In genomic region chr16:24013733-24014645, GRCh38 we compare ENCODE assay signal across 8 cellular contexts.
DNase-seq lines count a peak whose midpoint lies in the region; ATAC-seq and TF ChIP-seq lines count a peak whose summit lies in the region.

No MANE protein-coding gene starts in this region.

- H3K27ac ChIP-seq in sigmoid colon, result no peak overlapping the region
- H3K27ac ChIP-seq in ascending aorta, result no peak overlapping the region

- no peak overlapping the region for H3K4me3 ChIP-seq in sigmoid colon
- no peak overlapping the region for H3K4me3 ChIP-seq in ascending aorta

- whole genome bisulfite sequencing in sigmoid colon, 2 donors, result 9 to 27% methylated on average over 10 of the region's 10 CpGs

- H3K4me3 Mint-ChIP-seq in natural killer cell, result peak overlapping the region; percentile 73

- H3K4me1 ChIP-seq in sigmoid colon, result peaks cover 0 to 4% (median 0%) of the 10 kb centered on the region in 4 donors
- no peaks in the 10 kb centered on the region for H3K4me1 ChIP-seq in ascending aorta

- no peak for TF ChIP-seq EP300 in sigmoid colon (IDR thresholded peaks at IDR 0.05)

- TF ChIP-seq CTCF in natural killer cell (IDR thresholded peaks at IDR 0.05) (no peak), sigmoid colon (IDR thresholded peaks at IDR 0.05) (no peak), ascending aorta (IDR thresholded peaks at IDR 0.05) (no peak)

- H3K27me3 Mint-ChIP-seq in natural killer cell (ENCODE audit: low read depth in 2 of 2), result no peaks in the 10 kb centered on the region

- H3K27ac Mint-ChIP-seq in natural killer cell, result peak overlapping the region; percentile 84 to 86

- H3K4me1 Mint-ChIP-seq in natural killer cell, result peaks cover 70 to 74% of the 10 kb centered on the region in 2 donors

- H3K36me3 ChIP-seq in sigmoid colon (no peaks in the 10 kb centered on the region), ascending aorta (no peaks in the 10 kb centered on the region)

- no peaks in the 10 kb centered on the region for H3K36me3 Mint-ChIP-seq in natural killer cell

- H3K27me3 ChIP-seq in sigmoid colon (no peaks in the 10 kb centered on the region), ascending aorta (no peaks in the 10 kb centered on the region)

- no peaks in the 10 kb centered on the region for H3K9me3 Mint-ChIP-seq in natural killer cell

- DNase-seq in NCI-H345 treated with DMSO at 0.1 percent for 48 hours (lab: John Stamatoyannopoulos, UW; ENCODE audit: unreplicated experiment) (peak; percentile 89), natural killer cell (peak; percentile 37), iPS-NIHi11 (ENCODE audit: low spot score) (no peak), sigmoid colon (no peak), ascending aorta (ENCODE audit: low spot score in 2 of 2) (no peak)
- DNase-seq in activated CD8-positive, alpha-beta memory T cell treated with anti-CD3 and anti-CD28 coated beads, Interleukin-2, amount 50 U/mL, for 24 hours (ENCODE audit: extremely low read depth), result peak; percentile 43

- H3K9me3 ChIP-seq in sigmoid colon (no peaks in the 10 kb centered on the region), ascending aorta (no peaks in the 10 kb centered on the region)

- peak; percentile 95 for ATAC-seq in GM18868 (IDR thresholded peaks at IDR 0.05; ENCODE audit: unreplicated experiment)
- peak; percentile 92 for ATAC-seq in HG02678 (IDR thresholded peaks at IDR 0.05; ENCODE audit: unreplicated experiment)
- ATAC-seq in natural killer cell, result peak; percentile 87 to 91 (median 88)

- no peak for TF ChIP-seq POLR2A in sigmoid colon (IDR thresholded peaks at IDR 0.05)

- intact Hi-C loops in natural killer cell (cut with micrococcal nuclease), result no loop called here
- intact Hi-C loops in sigmoid colon (cut with DNase I), result no loop called here
- intact Hi-C loops in ascending aorta (cut with DNase I), result loop anchor here (5.0 kb wide), 1 partner anchor 277 kb away; no protein-coding TSS in a partner anchor

Comparison
In these comparisons a context has a peak if more than half of its experiments do, and no peak if none do; other contexts are left out.
1. DNase-seq: peak in NCI-H345 treated with DMSO at 0.1 percent for 48 hours (single experiment), activated CD8-positive, alpha-beta memory T cell treated with anti-CD3 and anti-CD28 coated beads, Interleukin-2, amount 50 U/mL, for 24 hours (single experiment) and natural killer cell (single experiment); none in iPS-NIHi11 (single experiment), sigmoid colon (single experiment) and ascending aorta (0 of 2).
2. Peak in every context shown above with its lines, with median percentiles within 50 percentile points of each other: ATAC-seq.